In the genomic region with DNA sequence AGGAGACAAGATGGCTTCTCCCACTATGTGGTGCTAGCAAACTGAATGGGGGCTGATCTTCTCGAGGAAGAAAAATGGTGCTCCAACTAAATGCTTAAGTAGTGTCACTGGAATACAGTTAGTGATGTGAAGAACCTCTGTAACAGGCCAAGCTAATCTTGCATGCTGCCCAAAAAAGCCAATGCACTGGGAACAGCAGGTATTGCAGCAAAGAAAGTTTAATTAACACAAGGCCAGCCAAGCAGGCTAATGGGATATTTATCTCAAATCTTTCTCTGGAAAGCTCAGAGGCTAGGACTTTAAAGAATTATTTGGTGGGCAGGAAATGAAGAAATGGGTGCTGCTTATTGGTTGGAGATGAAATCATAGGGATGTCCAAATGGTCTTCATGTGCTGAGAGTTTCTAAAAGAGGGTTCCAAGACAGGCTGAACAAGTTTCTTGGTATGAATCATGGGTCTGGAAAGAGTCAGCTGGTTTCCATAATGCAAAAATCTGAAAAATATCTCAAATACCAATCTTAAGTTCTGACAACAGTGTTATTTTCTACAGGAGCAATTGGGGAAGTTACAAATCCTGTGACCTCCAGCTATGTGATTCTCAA, we compare ENCODE assay signal across 8 cellular contexts.
"Had no signal": no experiment of that assay in that cellular context is flagged by ENCODE, and none has a peak within 500 bp of the region (broad histone marks: within the 10 kb centered on the region; RNA-seq: fewer than 3 reads in every experiment).

No MANE protein-coding gene starts in this region.

- FAIRE-seq: G401.6, GM12878, GM12891, GM12892, GM18507, GM19239 had no signal

- DNase-seq: GDM1, GF-D8 had no signal

- H3K4me3 ChIP-seq: GM12878 had no signal

- ATAC-seq: GM12878 had no signal
